ENCODE assay signal across 27 cellular contexts in the genomic region with DNA sequence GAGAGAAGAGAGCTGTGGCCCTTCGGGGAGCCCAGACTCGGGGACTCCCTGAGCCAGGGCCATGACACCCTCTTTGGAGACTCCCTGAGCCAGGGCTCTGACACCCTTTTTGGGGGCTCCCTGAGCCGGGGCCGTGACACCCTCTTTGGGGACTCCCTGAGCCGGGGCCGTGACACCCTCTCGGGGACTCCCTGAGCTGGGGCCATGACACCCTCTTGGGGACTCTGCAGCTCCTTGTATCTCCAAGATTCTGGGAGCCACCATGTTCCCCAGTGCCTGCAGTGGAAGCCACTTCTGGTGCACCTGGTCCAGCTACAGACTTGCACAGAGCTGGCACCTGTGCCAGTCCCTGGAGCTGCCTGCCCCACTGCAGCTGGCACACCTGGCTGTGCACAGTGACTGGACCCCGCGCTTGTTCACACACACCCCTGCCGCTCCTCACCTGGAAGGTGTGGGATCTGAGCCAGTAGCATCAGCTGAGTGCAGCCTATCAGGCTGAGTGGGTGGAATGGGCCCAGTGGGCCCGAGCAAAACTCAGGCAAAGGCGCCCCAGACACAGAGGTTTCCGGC. TPM values are rescaled to one million over a fixed set of nuclear protein-coding genes. Genes with fewer than 3 reads are reported as not detected.
"Had no signal": no experiment of that assay in that cellular context is flagged by ENCODE, and none has a peak within 500 bp of the region (broad histone marks: within the 10 kb centered on the region; RNA-seq: fewer than 3 reads in every experiment).

No MANE protein-coding gene starts in this region.

- H3K36me3 ChIP-seq: ascending aorta had no signal

- H3K9me3 Mint-ChIP-seq: activated B cell treated with CpG ODN at 0.5 μM for 24 hours; activated CD4-positive, alpha-beta T cell treated with anti-CD3 and anti-CD28 coated beads, Interleukin-2, amount 10 ng/mL, durations not matched to agents 24 days and 14 days; activated naive CD4-positive, alpha-beta T cell treated with anti-CD3 and anti-CD28 coated beads, Interleukin-2, amount 50 U/mL, for 72 hours; activated naive CD8-positive, alpha-beta T cell treated with anti-CD3 and anti-CD28 coated beads, Interleukin-2, amount 50 U/mL, for 24 hours; activated T-cell treated with anti-CD3 and anti-CD28 coated beads, Interleukin-2, amount 50 U/mL, for 4 hours had no signal

- H3K9me3 ChIP-seq: ascending aorta, body of pancreas had no signal

- H3K27ac Mint-ChIP-seq: activated B cell treated with CpG ODN at 0.5 μM for 24 hours; activated CD4-positive, alpha-beta T cell treated with anti-CD3 and anti-CD28 coated beads, Interleukin-2, amount 10 ng/mL, durations not matched to agents 24 days and 14 days; activated CD8-positive, alpha-beta memory T cell treated with anti-CD3 and anti-CD28 coated beads, Interleukin-2, amount 10 ng/mL, durations not matched to agents 7 days and 5 days; activated naive CD4-positive, alpha-beta T cell treated with anti-CD3 and anti-CD28 coated beads, Interleukin-2, amount 50 U/mL, for 72 hours; activated naive CD8-positive, alpha-beta T cell treated with anti-CD3 and anti-CD28 coated beads, Interleukin-2, amount 50 U/mL, for 24 hours; T-helper 17 cell had no signal

- ATAC-seq: activated CD8-positive, alpha-beta memory T cell treated with anti-CD3 and anti-CD28 coated beads, Interleukin-2, amount 10 ng/mL, durations not matched to agents 7 days and 5 days; activated naive CD4-positive, alpha-beta T cell treated with anti-CD3 and anti-CD28 coated beads, Interleukin-2, amount 50 U/mL, for 72 hours; activated naive CD8-positive, alpha-beta T cell treated with anti-CD3 and anti-CD28 coated beads, Interleukin-2, amount 50 U/mL, for 24 hours; activated T-cell treated with anti-CD3 and anti-CD28 coated beads, Interleukin-2, amount 50 U/mL, for 4 hours; body of pancreas; PC-3; T-helper 17 cell had no signal

- H3K27ac ChIP-seq: ascending aorta, body of pancreas had no signal

- DNase-seq: activated B cell treated with CpG ODN at 0.5 μM for 24 hours; activated CD4-positive, alpha-beta T cell treated with anti-CD3 and anti-CD28 coated beads for 1 hour; activated CD4-positive, alpha-beta T cell treated with anti-CD3 and anti-CD28 coated beads, Interleukin-2, amount 10 ng/mL, durations not matched to agents 24 days and 14 days; activated CD4-positive, alpha-beta T cell treated with anti-CD3 and anti-CD28 coated beads, Interleukin-2, amount 50 U/mL, for 48 hours; activated CD8-positive, alpha-beta memory T cell treated with anti-CD3 and anti-CD28 coated beads, Interleukin-2, amount 10 ng/mL, durations not matched to agents 7 days and 5 days; activated effector memory CD4-positive, alpha-beta T cell treated with anti-CD3 and anti-CD28 coated beads, Interleukin-2, amount 50 U/mL, for 16 hours; activated naive CD4-positive, alpha-beta T cell treated with Interleukin-2 at 50 U/mL for 16 hours; activated naive CD8-positive, alpha-beta T cell treated with anti-CD3 and anti-CD28 coated beads, Interleukin-2, amount 50 U/mL, for 24 hours; activated T-cell treated with anti-CD3 and anti-CD28 coated beads, Interleukin-2, amount 50 U/mL, for 4 hours; amniotic stem cell; body of pancreas; central memory CD4-positive, alpha-beta T cell; Kasumi-1; NCI-H1105 treated with DMSO at 0.1 percent for 48 hours; NCI-H146; NCI-H187 treated with DMSO at 0.1 percent for 48 hours; NCI-H2081 treated with DMSO at 0.1 percent for 48 hours; NCI-H2171; NCI-H345; NCI-H510A; NCI-H526 treated with DMSO at 0.1 percent for 48 hours; PC-3; SIG-M5; T-helper 17 cell; T-helper 9 cell had no signal

- H3K27me3 ChIP-seq: ascending aorta, body of pancreas had no signal

- H3K4me3 ChIP-seq: ascending aorta, body of pancreas had no signal

- H3K4me3 Mint-ChIP-seq: activated B cell treated with CpG ODN at 0.5 μM for 24 hours; activated CD4-positive, alpha-beta T cell treated with anti-CD3 and anti-CD28 coated beads, Interleukin-2, amount 10 ng/mL, durations not matched to agents 24 days and 14 days; activated CD8-positive, alpha-beta memory T cell treated with anti-CD3 and anti-CD28 coated beads, Interleukin-2, amount 10 ng/mL, durations not matched to agents 7 days and 5 days; activated naive CD8-positive, alpha-beta T cell treated with anti-CD3 and anti-CD28 coated beads, Interleukin-2, amount 50 U/mL, for 24 hours; activated T-cell treated with anti-CD3 and anti-CD28 coated beads, Interleukin-2, amount 50 U/mL, for 4 hours; T-helper 17 cell had no signal

RNA-seq across cellular contexts. Expression of a gene that starts 38.0 kb away (rescaled TPM):
- total RNA-seq: activated CD4-positive, alpha-beta T cell treated with anti-CD3 and anti-CD28 coated beads, Interleukin-2, amount 10 ng/mL, durations not matched to agents 24 days and 14 days; ascending aorta had no signal
